In the genomic region with DNA sequence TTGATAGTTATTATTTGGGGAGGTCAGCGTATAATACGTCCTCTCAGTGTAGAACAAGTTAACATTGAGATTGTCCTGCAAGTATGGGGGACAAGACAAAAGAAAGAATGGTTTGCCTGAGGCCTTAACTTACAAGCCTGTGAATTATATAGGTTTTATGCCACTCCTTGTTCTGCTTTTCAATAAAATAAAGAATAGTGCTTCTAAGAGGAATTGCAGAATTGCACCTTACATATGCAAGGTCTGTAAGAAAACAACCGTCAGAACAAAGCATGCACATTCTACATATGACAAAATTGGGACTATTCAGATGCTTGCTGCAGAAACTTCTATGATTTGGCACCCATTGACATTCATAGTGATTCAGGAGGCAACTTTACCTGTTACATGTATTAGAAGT, we compare ENCODE assay signal across 28 cellular contexts.
"Had no signal": no experiment of that assay in that cellular context is flagged by ENCODE, and none has a peak within 500 bp of the region (broad histone marks: within the 10 kb centered on the region; RNA-seq: fewer than 3 reads in every experiment).

No MANE protein-coding gene starts in this region.

- H3K9ac ChIP-seq: parathyroid adenoma had no signal

- H3K9me3 Mint-ChIP-seq: activated CD4-positive, alpha-beta memory T cell treated with anti-CD3 and anti-CD28 coated beads for 36 hours; activated CD4-positive, alpha-beta T cell treated with anti-CD3 and anti-CD28 coated beads, Interleukin-2, amount 10 ng/mL, durations not matched to agents 24 days and 14 days had no signal

- H3K4me3 ChIP-seq: testis, transverse colon had no signal

- DNase-seq: activated CD4-positive, alpha-beta memory T cell treated with anti-CD3 and anti-CD28 coated beads for 36 hours; activated CD4-positive, alpha-beta T cell treated with anti-CD3 and anti-CD28 coated beads, Interleukin-2, amount 10 ng/mL, durations not matched to agents 24 days and 14 days; activated CD4-positive, CD25-positive, alpha-beta regulatory T cell treated with anti-CD3 and anti-CD28 coated beads, Interleukin-2, amount 50 U/mL, for 72 hours; activated CD8-positive, alpha-beta memory T cell treated with anti-CD3 and anti-CD28 coated beads, Interleukin-2, amount 50 U/mL, for 48 hours; activated naive CD4-positive, alpha-beta T cell; activated T-cell treated with anti-CD3 and anti-CD28 coated beads, Interleukin-2, amount 50 U/mL, for 48 hours; adrenal gland; aorta; caudate nucleus; cortex of kidney; effector memory CD8-positive, alpha-beta T cell; erythroblast; islet precursor cell; left ventricle myocardium superior; midbrain; naive thymus-derived CD4-positive, alpha-beta T cell; nucleus accumbens; stimulated activated CD4-positive, alpha-beta T cell treated with anti-CD3 and anti-CD28 coated beads, Interleukin-2, amount 100 ng/mL, for 48 hours; stimulated activated naive CD4-positive, alpha-beta T cell treated with Interleukin-2 at 50 U/mL for 16 hours; T-helper 2 cell; testis; transverse colon had no signal

- H2AFZ ChIP-seq: parathyroid adenoma had no signal

- H3K9me3 ChIP-seq: adrenal gland, gastroesophageal sphincter, right atrium auricular region, testis, transverse colon had no signal

- ATAC-seq: effector memory CD8-positive, alpha-beta T cell; gastroesophageal sphincter; left ventricle myocardium superior; naive thymus-derived CD4-positive, alpha-beta T cell had no signal

- H3K27me3 Mint-ChIP-seq: activated CD4-positive, alpha-beta memory T cell treated with anti-CD3 and anti-CD28 coated beads for 36 hours; activated CD4-positive, alpha-beta T cell treated with anti-CD3 and anti-CD28 coated beads, Interleukin-2, amount 10 ng/mL, durations not matched to agents 24 days and 14 days; activated naive CD8-positive, alpha-beta T cell; brain; effector memory CD8-positive, alpha-beta T cell; naive thymus-derived CD4-positive, alpha-beta T cell had no signal

- H3K27ac Mint-ChIP-seq: activated CD4-positive, alpha-beta memory T cell treated with anti-CD3 and anti-CD28 coated beads for 36 hours; activated CD4-positive, alpha-beta T cell treated with anti-CD3 and anti-CD28 coated beads, Interleukin-2, amount 10 ng/mL, durations not matched to agents 24 days and 14 days; activated naive CD8-positive, alpha-beta T cell; effector memory CD8-positive, alpha-beta T cell; naive thymus-derived CD4-positive, alpha-beta T cell had no signal

- H3K27me3 ChIP-seq: adrenal gland, gastroesophageal sphincter, hepatocyte, right atrium auricular region, testis, transverse colon had no signal

- H3K4me3 Mint-ChIP-seq: activated CD4-positive, alpha-beta memory T cell treated with anti-CD3 and anti-CD28 coated beads for 36 hours; activated CD4-positive, alpha-beta T cell treated with anti-CD3 and anti-CD28 coated beads, Interleukin-2, amount 10 ng/mL, durations not matched to agents 24 days and 14 days; activated naive CD8-positive, alpha-beta T cell had no signal

- H3K79me2 ChIP-seq: hepatocyte, parathyroid adenoma had no signal

- H3K36me3 Mint-ChIP-seq: activated CD4-positive, alpha-beta memory T cell treated with anti-CD3 and anti-CD28 coated beads for 36 hours; activated naive CD8-positive, alpha-beta T cell; brain; naive thymus-derived CD4-positive, alpha-beta T cell had no signal

- H3K4me1 ChIP-seq: adrenal gland, gastroesophageal sphincter, parathyroid adenoma, right atrium auricular region, testis, transverse colon had no signal

- H3K4me1 Mint-ChIP-seq: activated CD4-positive, alpha-beta T cell treated with anti-CD3 and anti-CD28 coated beads, Interleukin-2, amount 10 ng/mL, durations not matched to agents 24 days and 14 days had no signal

- H3K36me3 ChIP-seq: adrenal gland, gastroesophageal sphincter, right atrium auricular region, transverse colon had no signal

- H3K27ac ChIP-seq: adrenal gland, gastroesophageal sphincter, hepatocyte, parathyroid adenoma, right atrium auricular region, testis, transverse colon had no signal
